In genomic region chr3:186787642-186788481, GRCh38 we compare ENCODE assay signal across 1 cellular context.
TF ChIP-seq lines count a peak whose summit lies in the region.

No MANE protein-coding gene starts in this region.

TF ChIP-seq in endothelial cell of umbilical vein, 7 proteins besides CTCF, POLR2A, EP300 and RAD21 (continued from another document):
- no peak for TF ChIP-seq MAX (IDR thresholded peaks at IDR 0.05; ENCODE audit: insufficient read depth, insufficient read length)
